Comparison of ENCODE assay signal across 8 cellular contexts in the genomic region with DNA sequence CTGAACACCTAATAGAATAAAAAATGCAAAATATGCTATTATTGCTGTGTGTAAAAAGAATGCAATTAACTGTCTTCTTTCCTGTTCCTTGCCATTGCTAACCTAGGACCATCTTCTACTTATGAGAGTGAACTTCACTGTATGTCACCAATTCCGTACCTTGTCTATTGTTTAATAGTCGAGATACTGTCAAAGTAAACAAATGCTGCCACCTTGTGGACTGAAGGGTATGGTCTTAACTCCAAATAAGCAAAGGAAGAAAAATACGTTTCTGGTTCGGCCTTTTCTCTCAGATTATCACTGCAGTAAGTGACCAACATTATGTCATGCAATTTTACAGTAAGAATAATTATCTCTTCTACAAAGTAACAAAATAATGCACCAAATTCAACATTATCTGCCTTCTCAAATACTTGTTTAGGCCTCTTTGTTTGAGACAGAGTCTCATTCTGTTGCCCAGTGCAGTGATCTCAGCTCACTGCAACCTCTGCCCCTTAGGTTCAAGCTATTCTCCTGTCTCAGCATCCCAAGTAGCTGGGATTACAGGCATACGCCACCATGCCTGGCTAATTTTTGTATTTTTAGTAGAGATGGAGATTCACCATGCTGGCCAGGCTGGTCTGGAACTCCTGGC.
A peak's percentile ranks its signal among the peaks of the same experiment; 100 is the strongest.
DNase-seq lines count a peak whose midpoint lies in the region; ATAC-seq and TF ChIP-seq lines count a peak whose summit lies in the region.

No MANE protein-coding gene starts in this region.

- peak; percentile 91 for TF ChIP-seq CTCF in endodermal cell (conservative IDR thresholded peaks at IDR 0.05)

- ATAC-seq in GM21529 (IDR thresholded peaks at IDR 0.05; ENCODE audit: unreplicated experiment) (peak; percentile 90), memory B cell (ENCODE audit: low read depth) (peak; percentile 64), GM19351 (IDR thresholded peaks at IDR 0.05; ENCODE audit: unreplicated experiment) (no peak)

- H3K9ac ChIP-seq in SK-N-MC (ENCODE audit: insufficient read length) = peak overlapping the region; percentile 32
- no peak overlapping the region for H3K9ac ChIP-seq in endodermal cell (ENCODE audit: extremely low read depth, low read length, poor library complexity, severe bottlenecking)

- no peak overlapping the region for H3K4me3 ChIP-seq in SK-N-MC
- no peak overlapping the region for H3K4me3 ChIP-seq in endodermal cell (ENCODE audit: low read length)

- WGBS in endodermal cell (ENCODE audit: insufficient coverage in 1 of 2, insufficient read length in 1 of 2), 2 experiments = 49 to 57% methylated on average over 4 to 5 of the region's 5 CpGs

- H3K9me3 ChIP-seq in SK-N-MC (ENCODE audit: low read depth, low read length) (no peaks in the 10 kb centered on the region), endodermal cell (ENCODE audit: control insufficient read depth, low read length) (peaks cover 27% of the 10 kb centered on the region)

- H3K36me3 ChIP-seq in SK-N-MC (ENCODE audit: insufficient read depth, low read length) (peaks cover 23% of the 10 kb centered on the region), endodermal cell (ENCODE audit: control insufficient read depth, insufficient read depth, low read length) (peaks cover 46% of the 10 kb centered on the region)

- H3K27me3 Mint-ChIP-seq in endodermal cell (ENCODE audit: insufficient read depth) (no peaks in the 10 kb centered on the region), memory B cell (no peaks in the 10 kb centered on the region)

- no peaks in the 10 kb centered on the region for H3K27me3 ChIP-seq in endodermal cell (ENCODE audit: control insufficient read depth, insufficient read depth, low read length, poor library complexity, severe bottlenecking)

- H3K4me3 Mint-ChIP-seq in endodermal cell (no peak overlapping the region), memory B cell (no peak overlapping the region)

- no peaks in the 10 kb centered on the region for H3K4me1 ChIP-seq in endodermal cell (ENCODE audit: control insufficient read depth, insufficient read depth, low read length)

- H3K4me1 Mint-ChIP-seq in endodermal cell = peaks cover 21% of the 10 kb centered on the region
- H3K4me1 Mint-ChIP-seq in memory B cell = peaks cover 7% of the 10 kb centered on the region

- H3K36me3 Mint-ChIP-seq in endodermal cell (ENCODE audit: low read depth) (peaks cover 50% of the 10 kb centered on the region), memory B cell (peaks cover 43% of the 10 kb centered on the region)

- H3K27ac ChIP-seq in SK-N-MC = no peak overlapping the region
- H3K27ac ChIP-seq in endodermal cell (ENCODE audit: low read depth, low read length) = no peak overlapping the region

- H3K9me3 Mint-ChIP-seq in endodermal cell (peaks cover 22% of the 10 kb centered on the region), memory B cell (peaks cover 5% of the 10 kb centered on the region)

- H3K27ac Mint-ChIP-seq in endodermal cell (no peak overlapping the region), memory B cell (no peak overlapping the region)

- DNase-seq in DMS153 treated with DMSO at 0.1 percent for 48 hours (lab: John Stamatoyannopoulos, UW; ENCODE audit: unreplicated experiment) = peak; percentile 86
- peak; percentile 68 for DNase-seq in NCI-H1092 (lab: John Stamatoyannopoulos, UW)
- peak; percentile 81 for DNase-seq in SK-N-MC (ENCODE audit: low read depth, low spot score)
- DNase-seq in endodermal cell = peak; percentile 71
- DNase-seq in memory B cell (ENCODE audit: low spot score in 2 of 2) = peak; percentile 18 to 38
- DNase-seq in ecto neural progenitor cell (ENCODE audit: low spot score) = no peak
